ENCODE assay signal across 8 cellular contexts in genomic region chr22:26590525-26590858, GRCh38. TPM values are rescaled to one million over a fixed set of nuclear protein-coding genes. Genes with fewer than 3 reads are reported as not detected.
DNase-seq lines count a peak whose midpoint lies in the region; ATAC-seq, FAIRE-seq and TF ChIP-seq lines count a peak whose summit lies in the region.

No MANE protein-coding gene starts in this region.

- no peak for TF ChIP-seq RAD21 in K562 (CRISPR knock-in tag; conservative IDR thresholded peaks at IDR 0.05 in 1 of 2, IDR thresholded peaks at IDR 0.05 in 1 of 2)

- H3K4me1 Mint-ChIP-seq in stimulated activated naive CD8-positive, alpha-beta T cell treated with anti-CD3 and anti-CD28 coated beads, Interleukin-15, Interleukin-2, amounts not matched to agents 100 ng/mL and 50 ng/mL, for 24 hours (ENCODE audit: low read depth): peaks cover 82% of the 10 kb centered on the region

- peak overlapping the region; percentile 90 for H3K27ac Mint-ChIP-seq in stimulated activated naive CD8-positive, alpha-beta T cell treated with anti-CD3 and anti-CD28 coated beads, Interleukin-15, Interleukin-2, amounts not matched to agents 100 ng/mL and 50 ng/mL, for 24 hours

- in situ Hi-C loops in K562 (cut with MboI): no loop called here

- H3K4me2 ChIP-seq in K562 (ENCODE audit: insufficient read depth, low read length): peak overlapping the region; percentile 82

- no peaks in the 10 kb centered on the region for H3K27me3 Mint-ChIP-seq in stimulated activated naive CD8-positive, alpha-beta T cell treated with anti-CD3 and anti-CD28 coated beads, Interleukin-15, Interleukin-2, amounts not matched to agents 100 ng/mL and 50 ng/mL, for 24 hours

- TSS peak; percentile 90 for BruUV-seq in K562 (replicated peaks; lab: Mats Ljungman, UMichigan)

- peaks cover 47% of the 10 kb centered on the region for H3K79me2 ChIP-seq in K562 (ENCODE audit: control insufficient read depth, insufficient read depth, low read length)

- H3K9me3 ChIP-seq in K562 (replicated peaks; ENCODE audit: control insufficient read depth, insufficient read depth, low read depth, low read length) (no peaks in the 10 kb centered on the region), left lung (no peaks in the 10 kb centered on the region), tibial nerve (no peaks in the 10 kb centered on the region)

- CTCF ChIA-PET in K562 (lab: Yijun Ruan, JAX; ENCODE audit: low intra/inter-chr PET ratio): no interaction called here

- 0 out of 2 replicates have a peak, but pooled peaks cover 6% of the 10 kb centered on the region for H4K20me1 ChIP-seq in K562 (replicated peaks; ENCODE audit: control insufficient read depth, insufficient read depth, low read length)

- H3K4me3 ChIP-seq in K562 (peak overlapping the region; percentile 93), left lung (peak overlapping the region; percentile 91 to 92), tibial nerve (peak overlapping the region; percentile 53 to 96 (median 78))

- no peaks in the 10 kb centered on the region for H3K9me1 ChIP-seq in K562 (ENCODE audit: control insufficient read depth, insufficient read depth, low read length)

- H3K36me3 ChIP-seq in K562 (ENCODE audit: control insufficient read depth, insufficient read depth, low read length) (peaks cover 26% of the 10 kb centered on the region; the same call in 2 of the 3 replicates), left lung (no peaks in the 10 kb centered on the region), tibial nerve (no peaks in the 10 kb centered on the region)

- H3K4me1 ChIP-seq in K562 (replicated peaks in 1 of 2; ENCODE audit: control insufficient read depth in 2 of 2, insufficient read depth in 2 of 2, low read length in 2 of 2) (peaks cover 21 to 24% of the 10 kb centered on the region in 2 experiments), left lung (peaks cover 10 to 68% of the 10 kb centered on the region in 2 donors), tibial nerve (peaks cover 0 to 33% (median 12%) of the 10 kb centered on the region in 4 donors)

- H3K27ac ChIP-seq in K562 (ENCODE audit: extremely low read depth, low read depth, low read length) (peak overlapping the region; percentile 88), left lung (peak overlapping the region; percentile 84 to 89), tibial nerve (peak overlapping the region; percentile 33 to 93 (median 68))

- DNase-seq in stimulated activated naive CD8-positive, alpha-beta T cell treated with anti-CD3 and anti-CD28 coated beads, Interleukin-15, Interleukin-2, amounts not matched to agents 100 U/mL and 50 U/mL, for 24 hours: no peak
- peak in 1 of 4 experiments; percentile 16 for DNase-seq in K562 (ENCODE audit: extremely low read depth in 1 of 4, low spot score in 3 of 4)
- no peak for DNase-seq in left lung
- no peak for DNase-seq in tibial nerve (ENCODE audit: low spot score in 2 of 2)
- no peak for DNase-seq in activated CD4-positive, alpha-beta T cell treated with anti-CD3 and anti-CD28 coated beads, Interleukin-2, amount 50 U/mL, for 1 hour
- DNase-seq in GM19238 (ENCODE audit: insufficient read length, low spot score): no peak

- TF ChIP-seq CTCF in K562 (IDR thresholded peaks at IDR 0.05 in 2 of 3, conservative IDR thresholded peaks at IDR 0.05 in 1 of 3; ENCODE audit: insufficient read depth in 2 of 3, low read depth in 1 of 3, low read length in 3 of 3) (no peak), left lung (IDR thresholded peaks at IDR 0.05) (no peak), tibial nerve (IDR thresholded peaks at IDR 0.05) (no peak)

- FAIRE-seq in K562 (lab: Jason Lieb, UNC): peak; percentile 40

- no peaks in the 10 kb centered on the region for H3K9me3 Mint-ChIP-seq in stimulated activated naive CD8-positive, alpha-beta T cell treated with anti-CD3 and anti-CD28 coated beads, Interleukin-15, Interleukin-2, amounts not matched to agents 100 ng/mL and 50 ng/mL, for 24 hours

- TF ChIP-seq EP300 in K562 (IDR thresholded peaks at IDR 0.05; ENCODE audit: low read length) (no peak), tibial nerve (IDR thresholded peaks at IDR 0.05) (no peak)

- H3K36me3 Mint-ChIP-seq in stimulated activated naive CD8-positive, alpha-beta T cell treated with anti-CD3 and anti-CD28 coated beads, Interleukin-15, Interleukin-2, amounts not matched to agents 100 ng/mL and 50 ng/mL, for 24 hours (ENCODE audit: low read depth): peaks cover 15% of the 10 kb centered on the region

- H3K27me3 ChIP-seq in K562 (ENCODE audit: control insufficient read depth in 2 of 2, insufficient read depth in 2 of 2, low read length in 2 of 2): no peaks in the 10 kb centered on the region
- no peaks in the 10 kb centered on the region for H3K27me3 ChIP-seq in left lung
- H3K27me3 ChIP-seq in tibial nerve: no peaks in the 10 kb centered on the region

- no peak for ATAC-seq in stimulated activated naive CD8-positive, alpha-beta T cell treated with anti-CD3 and anti-CD28 coated beads, Interleukin-15, Interleukin-2, amounts not matched to agents 100 U/mL and 50 U/mL, for 24 hours
- ATAC-seq in K562 (peak; percentile 4; the same call in 1 of the 3 replicates), left lung (peak; percentile 70), GM21367 (IDR thresholded peaks at IDR 0.05; ENCODE audit: unreplicated experiment) (no peak)

- 14% methylated on average over 5 of the region's 5 CpGs for WGBS in K562 (ENCODE audit: insufficient coverage, low coverage, missing lambda C conversion rate)
- 28 to 42% methylated on average over 5 of the region's 5 CpGs for WGBS in tibial nerve, 2 donors

- POLR2A ChIA-PET in K562 (lab: Yijun Ruan, JAX): no interaction called here

- H3K4me3 Mint-ChIP-seq in stimulated activated naive CD8-positive, alpha-beta T cell treated with anti-CD3 and anti-CD28 coated beads, Interleukin-15, Interleukin-2, amounts not matched to agents 100 ng/mL and 50 ng/mL, for 24 hours: peak overlapping the region; percentile 90

- H2AFZ ChIP-seq in K562 (ENCODE audit: low read depth, low read length): peak overlapping the region; percentile 64; the same call in 1 of the 2 replicates

- intact Hi-C loops in K562 (cut with micrococcal nuclease): no loop called here
- intact Hi-C loops in left lung (cut with DNase I): no loop called here

- peak overlapping the region; percentile 78 to 89; a peak in 3 of 4 replicates for H3K9ac ChIP-seq in K562 (ENCODE audit: insufficient read depth in 1 of 2, low read depth in 2 of 2, low read length in 2 of 2)

- no peak for TF ChIP-seq POLR2A in K562 (conservative IDR thresholded peaks at IDR 0.05)
- TF ChIP-seq POLR2A in tibial nerve (IDR thresholded peaks at IDR 0.05): no peak

RNA-seq across cellular contexts. Expression of gene TPST2, which starts 0.6 kb away (rescaled TPM):
- total RNA-seq in K562 (2011; cell fraction: chromatin; rRNA removed; ENCODE audit: low replicate concordance): 183 and 357 TPM in 2 replicates
- 260 and 261 TPM in 2 replicates for total RNA-seq in K562 (2011; cell fraction: nucleolus; rRNA removed)
- total RNA-seq in K562 (2011; cell fraction: nucleoplasm; rRNA removed): 278 and 313 TPM in 2 replicates
- total RNA-seq in K562 (2014; rRNA removed) (73.7 and 94.7 TPM in 2 replicates), K562 (2014; rRNA removed; fragmentation: Illumina TruSeq; extraction: Trizol) (26.3 and 26.6 TPM in 2 replicates), K562 (2015; rRNA removed; fragmentation: Illumina TruSeq; extraction: Trizol) (34.7 and 38.8 TPM in 2 replicates), K562 (2021) (88.7 and 92.1 TPM in 2 replicates), left lung (10 to 100 TPM; 51.4 to 69.0 TPM), tibial nerve (10 to 100 TPM; 39.1 to 83.4 (median 60.6) TPM)
- polyA plus RNA-seq in K562 (2011; rRNA removed) (123 and 126 TPM in 2 replicates), K562 (2014; fragmentation: Illumina TruSeq; extraction: Trizol) (60.1 and 64.7 TPM in 2 replicates), K562 (2014; fragmentation: Nextera tagmentation; extraction: Ambion mirVana) (10 to 100 TPM; 14.2 to 18.2 TPM), K562 (2014; rRNA removed) (85.0 and 92.3 TPM in 2 replicates)
- polyA plus RNA-seq in K562 (2011; cell fraction: cytosol; rRNA removed): 164 and 307 TPM in 2 replicates
- polyA plus RNA-seq in K562 (2011; cell fraction: nucleus; rRNA removed): 121 and 197 TPM in 2 replicates
- 61.7 and 68.9 TPM in 2 replicates for polyA plus RNA-seq in K562 (2012)
- polyA minus RNA-seq in K562 (2011; rRNA and poly(A)+ RNA removed): 55.9 and 90.2 TPM in 2 replicates
- 71.9 and 98.8 TPM in 2 replicates for polyA minus RNA-seq in K562 (2011; cell fraction: cytosol; rRNA and poly(A)+ RNA removed)
- polyA minus RNA-seq in K562 (2011; cell fraction: nucleus; rRNA and poly(A)+ RNA removed): 53.2 and 63.2 TPM in 2 replicates

RNA-seq across cellular contexts. Expression of gene CRYBB1, which starts 27.3 kb away (rescaled TPM):
- total RNA-seq in K562 (2011; cell fraction: chromatin; rRNA removed; ENCODE audit: low replicate concordance): not detected in 2 replicates
- total RNA-seq in K562 (2011; cell fraction: nucleolus; rRNA removed): not detected in 2 replicates
- not detected in 2 replicates for total RNA-seq in K562 (2011; cell fraction: nucleoplasm; rRNA removed)
- total RNA-seq in K562 (2014; rRNA removed) (0.29 and 0.45 TPM in 2 replicates), K562 (2014; rRNA removed; fragmentation: Illumina TruSeq; extraction: Trizol) (not detected in 2 replicates), K562 (2015; rRNA removed; fragmentation: Illumina TruSeq; extraction: Trizol) (not detected in 2 replicates), K562 (2021) (0.16 and 0.22 TPM in 2 replicates), left lung (1 to 10 TPM; 1.0 to 1.3 TPM), tibial nerve (1 to 10 TPM in 3 of 4 donors, under 1 TPM in 1; 0.84 to 4.8 (median 1.8) TPM)
- polyA plus RNA-seq in K562 (2011; rRNA removed) (0.12 and 0.17 TPM in 2 replicates), K562 (2014; fragmentation: Illumina TruSeq; extraction: Trizol) (0.26 and 0.33 TPM in 2 replicates), K562 (2014; fragmentation: Nextera tagmentation; extraction: Ambion mirVana) (under 1 TPM; 0.18 to 0.41 TPM), K562 (2014; rRNA removed) (0.38 and 0.42 TPM in 2 replicates)
- polyA plus RNA-seq in K562 (2011; cell fraction: cytosol; rRNA removed): 0.53 and 1.1 TPM in 2 replicates
- not detected in 2 replicates for polyA plus RNA-seq in K562 (2011; cell fraction: nucleus; rRNA removed)
- polyA plus RNA-seq in K562 (2012): 0.12 and 0.42 TPM in 2 replicates
- not detected in 2 replicates for polyA minus RNA-seq in K562 (2011; rRNA and poly(A)+ RNA removed)
- polyA minus RNA-seq in K562 (2011; cell fraction: cytosol; rRNA and poly(A)+ RNA removed): not detected in 2 replicates
- not detected in 2 replicates for polyA minus RNA-seq in K562 (2011; cell fraction: nucleus; rRNA and poly(A)+ RNA removed)

RNA-seq across cellular contexts. Expression of gene CRYBA4, which starts 31.3 kb away (rescaled TPM):
- total RNA-seq in K562 (2011; cell fraction: chromatin; rRNA removed; ENCODE audit: low replicate concordance): 0.56 TPM in 1 of 2 replicates, not detected in the other
- 0.67 TPM in 1 of 2 replicates, not detected in the other for total RNA-seq in K562 (2011; cell fraction: nucleolus; rRNA removed)
- total RNA-seq in K562 (2011; cell fraction: nucleoplasm; rRNA removed): not detected in 2 replicates
- total RNA-seq in K562 (2014; rRNA removed): 0.73 and 1.6 TPM in 2 replicates
- total RNA-seq in K562 (2014; rRNA removed; fragmentation: Illumina TruSeq; extraction: Trizol): 0.32 and 0.76 TPM in 2 replicates
- total RNA-seq in K562 (2015; rRNA removed; fragmentation: Illumina TruSeq; extraction: Trizol): 0.34 and 0.69 TPM in 2 replicates
- 3.3 and 3.9 TPM in 2 replicates for total RNA-seq in K562 (2021)
- 1.7 and 1.9 TPM in 2 replicates for polyA plus RNA-seq in K562 (2011; rRNA removed)
- 0.47 and 1.5 TPM in 2 replicates for polyA plus RNA-seq in K562 (2011; cell fraction: cytosol; rRNA removed)
- 0.35 and 1.1 TPM in 2 replicates for polyA plus RNA-seq in K562 (2011; cell fraction: nucleus; rRNA removed)
- polyA plus RNA-seq in K562 (2012): 1.7 and 2.1 TPM in 2 replicates
- 0.59 and 0.60 TPM in 2 replicates for polyA plus RNA-seq in K562 (2014; fragmentation: Illumina TruSeq; extraction: Trizol)
- polyA plus RNA-seq in K562 (2014; fragmentation: Nextera tagmentation; extraction: Ambion mirVana): 1 to 10 TPM; 1.6 to 2.1 TPM
- 0.93 and 2.1 TPM in 2 replicates for polyA plus RNA-seq in K562 (2014; rRNA removed)
- not detected in 2 replicates for polyA minus RNA-seq in K562 (2011; rRNA and poly(A)+ RNA removed)
- polyA minus RNA-seq in K562 (2011; cell fraction: cytosol; rRNA and poly(A)+ RNA removed): not detected in 2 replicates
- not detected in 2 replicates for polyA minus RNA-seq in K562 (2011; cell fraction: nucleus; rRNA and poly(A)+ RNA removed)
- not detected for total RNA-seq in left lung
- not detected for total RNA-seq in tibial nerve

Comparison
In these comparisons a context has a peak if more than half of its experiments do, and no peak if none do; other contexts are left out.
1. ATAC-seq: peak in K562 (single experiment) and left lung (single experiment); none in stimulated activated naive CD8-positive, alpha-beta T cell treated with anti-CD3 and anti-CD28 coated beads, Interleukin-15, Interleukin-2, amounts not matched to agents 100 U/mL and 50 U/mL, for 24 hours (single experiment) and GM21367 (single experiment).
2. Peak in every context shown above with its lines, with median percentiles within 50 percentile points of each other: H3K27ac ChIP-seq and H3K4me3 ChIP-seq.